In the genomic region with DNA sequence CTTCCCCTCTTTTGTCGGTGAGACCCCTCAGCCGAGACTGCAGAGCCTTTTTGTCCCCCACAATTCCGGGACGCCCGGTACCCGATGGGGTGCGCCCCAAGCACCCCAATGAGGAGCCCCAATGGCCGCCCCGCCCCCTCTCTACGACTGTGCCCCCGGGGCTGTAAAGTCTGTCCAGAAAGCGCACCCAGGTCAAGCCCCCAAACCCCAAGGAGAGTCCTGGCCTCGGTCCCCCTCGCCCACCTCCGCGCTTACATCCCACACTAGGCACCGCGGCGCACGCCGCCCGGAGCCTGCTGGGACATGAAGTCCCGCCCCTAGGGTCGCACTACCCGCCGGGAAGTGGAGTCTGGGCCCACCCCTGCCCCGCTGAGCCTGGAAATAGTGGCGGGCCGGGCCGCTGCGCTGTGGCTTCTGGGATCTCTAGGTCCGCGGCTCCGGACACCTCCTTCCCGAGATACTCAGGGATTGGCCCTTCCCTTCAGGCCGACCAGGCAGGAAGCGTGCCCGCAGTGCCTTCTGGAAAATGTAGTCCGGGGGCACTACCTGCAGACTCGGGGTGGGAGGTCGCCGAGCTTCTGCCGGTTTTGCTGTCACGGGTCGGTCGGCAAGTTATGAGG, we compare ENCODE assay signal across 8 cellular contexts. TPM values are rescaled to one million over a fixed set of nuclear protein-coding genes. Genes with fewer than 3 reads are reported as not detected.
DNase-seq lines count a peak whose midpoint lies in the region; ATAC-seq, FAIRE-seq and TF ChIP-seq lines count a peak whose summit lies in the region.

A gene (minus strand): TSS at position 281 of the 620 bp plus-strand sequence. CDS start 442 bp downstream, outside the sequence.

- TF ChIP-seq CTCF in HepG2 (CRISPR knock-in tag; IDR thresholded peaks at IDR 0.05): 0 out of 2 replicates have a peak, but pooled peaks have one; percentile 10

- FAIRE-seq in HepG2 (lab: Jason Lieb, UNC): peak; percentile 96

- TF ChIP-seq POLR2A in HepG2 (IDR thresholded peaks at IDR 0.05; ENCODE audit: insufficient read depth in 1 of 2, low read depth in 2 of 2, low read length in 2 of 2): peak; percentile 45 to 86

- no peaks in the 10 kb centered on the region for H3K79me2 ChIP-seq in HepG2 (ENCODE audit: insufficient read depth, low read length)

- H3K4me2 ChIP-seq in HepG2 (ENCODE audit: low read depth, low read length): peak within 1 kb of the TSS; percentile 93

- no peaks in the 10 kb centered on the region for H3K9me3 ChIP-seq in HepG2 (ENCODE audit: low read length)

- in situ Hi-C loops in HepG2 (cut with HindIII; ENCODE audit: extremely low pct_ligation_motif_present, low pct_unique_long_range_greater_than_20kb): no loop called here

- POLR2A ChIA-PET in HepG2 (lab: Yijun Ruan, JAX): interaction anchor here (0.6 to 2.7 kb wide), 8 partner anchors 10 to 434 kb away, joined by 3 to 15 read pairs (median 4); a partner anchor contains a TSS

- H2AFZ ChIP-seq in HepG2 (ENCODE audit: low read length): peak within 1 kb of the TSS; percentile 95

- peak within 1 kb of the TSS; percentile 78 to 90 (median 82) for H3K4me3 ChIP-seq in HepG2 (replicated peaks in 1 of 3; ENCODE audit: insufficient read depth in 1 of 3, low read depth in 2 of 3, low read length in 3 of 3)

- peaks cover 39% of the 10 kb centered on the region for H3K4me1 ChIP-seq in HepG2 (ENCODE audit: insufficient read depth, low read length)

- peak within 1 kb of the TSS; percentile 58 for H3K27ac ChIP-seq in HepG2 (ENCODE audit: extremely low read length, insufficient read depth, low read length)

- intact Hi-C loops in HepG2 (cut with micrococcal nuclease; ENCODE audit: unreplicated experiment): no loop called here

- peaks cover 6 to 22% of the 10 kb centered on the region in 2 experiments; a peak in 4 of 5 replicates for H3K36me3 ChIP-seq in HepG2 (replicated peaks in 1 of 2; ENCODE audit: control insufficient read depth in 1 of 2, insufficient read depth in 2 of 2, low read length in 2 of 2)

- TF ChIP-seq EP300 in HepG2 (IDR thresholded peaks at IDR 0.05; ENCODE audit: low read depth in 2 of 2, low read length in 2 of 2) (no peak), HepG2 (CRISPR knock-in tag; IDR thresholded peaks at IDR 0.05; ENCODE audit: borderline replicate concordance) (no peak)

- CTCF ChIA-PET in HepG2 (lab: Yijun Ruan, JAX; ENCODE audit: low intra/inter-chr PET ratio, low total read pairs): no interaction called here

- H3K9ac ChIP-seq in HepG2 (ENCODE audit: insufficient read depth, low read depth, low read length): peak within 1 kb of the TSS; percentile 69

- TF ChIP-seq RAD21 in HepG2 (CRISPR knock-in tag; IDR thresholded peaks at IDR 0.05): no peak

- no peaks in the 10 kb centered on the region for H4K20me1 ChIP-seq in HepG2 (ENCODE audit: insufficient read depth, low read length)

- WGBS in HepG2 (ENCODE audit: low lambda C conversion rate): 2% methylated on average over 22 of the region's 46 CpGs

- DNase-seq in Ammon's horn (ENCODE audit: low spot score): peak; percentile 97
- peak; percentile 98 for DNase-seq in NCI-H774 (lab: John Stamatoyannopoulos, UW)
- peak; percentile 85 to 89 for DNase-seq in activated CD4-positive, alpha-beta T cell treated with anti-CD3 and anti-CD28 coated beads, Interleukin-2, amount 50 U/mL, for 48 hours
- DNase-seq in dermis microvascular lymphatic vessel endothelial cell (ENCODE audit: low read depth in 2 of 2): peak; percentile 89 to 96
- peak; percentile 95 for DNase-seq in HepG2 (ENCODE audit: low spot score)
- peak; percentile 74 to 77 for DNase-seq in stimulated activated CD4-positive, alpha-beta T cell treated with anti-CD3 and anti-CD28 coated beads, Interleukin-2, amount 100 ng/mL, for 48 hours

- peak; percentile 68 for ATAC-seq in GM19328 (IDR thresholded peaks at IDR 0.05; ENCODE audit: unreplicated experiment)
- peak; percentile 42 for ATAC-seq in HG03565 (IDR thresholded peaks at IDR 0.05; ENCODE audit: unreplicated experiment)
- ATAC-seq in HepG2: peak; percentile 97

- H3K27me3 ChIP-seq in HepG2 (ENCODE audit: control insufficient read depth in 1 of 2, insufficient read depth in 2 of 2, low read length in 2 of 2): no peaks in the 10 kb centered on the region

- no TSS peak for BruUV-seq in HepG2 (replicated peaks; lab: Mats Ljungman, UMichigan)

TF ChIP-seq in HepG2, 621 proteins besides CTCF, POLR2A, EP300 and RAD21 (continues in another document):
- TF ChIP-seq, protein P1, sequence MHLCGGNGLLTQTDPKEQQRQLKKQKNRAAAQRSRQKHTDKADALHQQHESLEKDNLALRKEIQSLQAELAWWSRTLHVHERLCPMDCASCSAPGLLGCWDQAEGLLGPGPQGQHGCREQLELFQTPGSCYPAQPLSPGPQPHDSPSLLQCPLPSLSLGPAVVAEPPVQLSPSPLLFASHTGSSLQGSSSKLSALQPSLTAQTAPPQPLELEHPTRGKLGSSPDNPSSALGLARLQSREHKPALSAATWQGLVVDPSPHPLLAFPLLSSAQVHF (CRISPR knock-in tag; IDR thresholded peaks at IDR 0.05): no peak
- TF ChIP-seq, protein P2, sequence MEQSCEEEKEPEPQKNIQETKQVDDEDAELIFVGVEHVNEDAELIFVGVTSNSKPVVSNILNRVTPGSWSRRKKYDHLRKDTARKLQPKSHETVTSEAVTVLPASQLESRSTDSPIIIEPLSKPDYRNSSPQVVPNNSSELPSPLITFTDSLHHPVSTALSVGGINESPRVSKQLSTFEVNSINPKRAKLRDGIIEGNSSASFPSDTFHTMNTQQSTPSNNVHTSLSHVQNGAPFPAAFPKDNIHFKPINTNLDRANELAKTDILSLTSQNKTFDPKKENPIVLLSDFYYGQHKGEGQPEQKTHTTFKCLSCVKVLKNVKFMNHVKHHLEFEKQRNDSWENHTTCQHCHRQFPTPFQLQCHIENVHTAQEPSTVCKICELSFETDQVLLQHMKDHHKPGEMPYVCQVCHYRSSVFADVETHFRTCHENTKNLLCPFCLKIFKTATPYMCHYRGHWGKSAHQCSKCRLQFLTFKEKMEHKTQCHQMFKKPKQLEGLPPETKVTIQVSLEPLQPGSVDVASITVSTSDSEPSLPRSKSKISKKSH (CRISPR knock-in tag; IDR thresholded peaks at IDR 0.05; ENCODE audit: borderline replicate concordance): peak; percentile 38; the same call in 1 of the 2 replicates
- TF ChIP-seq, protein P3, sequence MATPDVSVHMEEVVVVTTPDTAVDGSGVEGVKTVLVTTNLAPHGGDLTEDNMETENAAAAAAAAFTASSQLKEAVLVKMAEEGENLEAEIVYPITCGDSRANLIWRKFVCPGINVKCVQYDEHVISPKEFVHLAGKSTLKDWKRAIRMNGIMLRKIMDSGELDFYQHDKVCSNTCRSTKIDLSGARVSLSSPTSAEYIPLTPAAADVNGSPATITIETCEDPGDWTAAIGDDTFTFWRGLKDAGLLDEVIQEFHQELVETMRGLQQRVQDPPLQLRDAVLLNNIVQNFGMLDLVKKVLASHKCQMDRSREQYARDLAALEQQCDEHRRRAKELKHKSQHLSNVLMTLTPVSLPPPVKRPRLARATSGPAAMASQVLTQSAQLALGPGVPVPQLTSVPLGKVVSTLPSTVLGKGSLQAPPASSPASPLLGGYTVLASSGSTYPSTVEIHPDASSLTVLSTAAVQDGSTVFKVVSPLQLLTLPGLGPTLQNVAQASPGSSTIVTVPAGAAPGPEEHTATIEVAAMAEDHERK (CRISPR knock-in tag; IDR thresholded peaks at IDR 0.05; ENCODE audit: low read depth): peak; percentile 64
- TF ChIP-seq SMYD3 (CRISPR knock-in tag; IDR thresholded peaks at IDR 0.05) (no peak), RCOR2 (CRISPR knock-in tag; IDR thresholded peaks at IDR 0.05) (no peak), IRF2 (CRISPR knock-in tag; IDR thresholded peaks at IDR 0.05) (peak; percentile 87), CBX2 (IDR thresholded peaks at IDR 0.05; ENCODE audit: low read depth, low read length) (no peak), CBX2 (CRISPR knock-in tag; IDR thresholded peaks at IDR 0.05; ENCODE audit: low read depth) (no peak), ZFP41 (CRISPR knock-in tag; IDR thresholded peaks at IDR 0.05; ENCODE audit: borderline replicate concordance) (no peak), ZEB1 (IDR thresholded peaks at IDR 0.05; ENCODE audit: insufficient replicate concordance, low read depth) (no peak), NFKB2 (CRISPR knock-in tag; IDR thresholded peaks at IDR 0.05; ENCODE audit: borderline replicate concordance) (peak; percentile 59; the same call in 1 of the 2 replicates), ZNF629 (CRISPR knock-in tag; conservative IDR thresholded peaks at IDR 0.05) (no peak)

RNA-seq across cellular contexts. Expression of the gene that starts here (rescaled TPM):
- total RNA-seq in dermis microvascular lymphatic vessel endothelial cell (10.8 and 21.1 TPM in 2 replicates), HepG2 (2016; rRNA removed; fragmentation: Illumina TruSeq; extraction: Trizol) (15.3 and 20.5 TPM in 2 replicates)
- 3.8 and 4.3 TPM in 2 replicates for total RNA-seq in HepG2 (2016; cell fraction: cytosol; rRNA removed; fragmentation: Illumina TruSeq; extraction: Trizol; ENCODE audit: low read depth)
- total RNA-seq in HepG2 (2016; cell fraction: insoluble cytoplasmic fraction; rRNA removed; fragmentation: Illumina TruSeq; extraction: Trizol): 11.7 and 21.5 TPM in 2 replicates
- total RNA-seq in HepG2 (2016; cell fraction: membrane; rRNA removed; fragmentation: Illumina TruSeq; extraction: Trizol): 9.8 and 11.2 TPM in 2 replicates
- total RNA-seq in HepG2 (2016; cell fraction: nucleus; rRNA removed; fragmentation: Illumina TruSeq; extraction: Trizol): 16.8 and 17.9 TPM in 2 replicates
- 27.3 and 30.9 TPM in 2 replicates for polyA plus RNA-seq in HepG2 (2011; rRNA removed)
- 11.1 and 16.7 TPM in 2 replicates for polyA plus RNA-seq in HepG2 (2011; cell fraction: cytosol; rRNA removed)
- polyA plus RNA-seq in HepG2 (2011; cell fraction: nucleus; rRNA removed): 97.2 and 109 TPM in 2 replicates
- 19.6 and 26.4 TPM in 2 replicates for polyA plus RNA-seq in HepG2 (2012)
- polyA plus RNA-seq in HepG2 (2016; cell fraction: cytosol; fragmentation: Illumina TruSeq; extraction: Trizol; ENCODE audit: low read depth): 5.0 and 5.9 TPM in 2 replicates
- polyA plus RNA-seq in HepG2 (2016; cell fraction: insoluble cytoplasmic fraction; fragmentation: Illumina TruSeq; extraction: Trizol; ENCODE audit: low read depth): 24.4 and 31.0 TPM in 2 replicates
- polyA plus RNA-seq in HepG2 (2016; cell fraction: membrane; fragmentation: Illumina TruSeq; extraction: Trizol; ENCODE audit: low read depth): 13.6 and 15.0 TPM in 2 replicates
- 70.2 and 70.8 TPM in 2 replicates for polyA plus RNA-seq in HepG2 (2016; cell fraction: nucleus; fragmentation: Illumina TruSeq; extraction: Trizol; ENCODE audit: insufficient read depth, low read depth)
- 38.1 and 40.7 TPM in 2 replicates for polyA minus RNA-seq in HepG2 (2011; rRNA and poly(A)+ RNA removed; ENCODE audit: low replicate concordance)
- polyA minus RNA-seq in HepG2 (2011; cell fraction: cytosol; rRNA and poly(A)+ RNA removed): 14.8 and 15.4 TPM in 2 replicates
- 11.1 and 15.7 TPM in 2 replicates for polyA minus RNA-seq in HepG2 (2011; cell fraction: nucleus; rRNA and poly(A)+ RNA removed)

Comparison
In these comparisons a context has a peak if more than half of its experiments do, and no peak if none do; other contexts are left out.
1. Peak in every context shown above with its lines: DNase-seq, ATAC-seq, H3K4me3 ChIP-seq and H3K27ac ChIP-seq.
2. ATAC-seq: peak in every context shown above with its lines; median percentile 97 in HepG2; 68 in GM19328; 42 in HG03565.